Comparison of ENCODE assay signal across 22 cellular contexts in genomic region chr10:92598321-92598720, GRCh38. TPM values are rescaled to one million over a fixed set of nuclear protein-coding genes. Genes with fewer than 3 reads are reported as not detected.
DNase-seq lines count a peak whose midpoint lies in the region; ATAC-seq lines count a peak whose summit lies in the region.
"Had no signal": no experiment of that assay in that cellular context is flagged by ENCODE, and none has a peak within 500 bp of the region (broad histone marks: within the 10 kb centered on the region; RNA-seq: fewer than 3 reads in every experiment).

No MANE protein-coding gene starts in this region.

- no peaks in the 10 kb centered on the region for H3K27me3 Mint-ChIP-seq in activated T-cell treated with anti-CD3 and anti-CD28 coated beads, Interleukin-2, amount 50 U/mL, for 72 hours (ENCODE audit: low read depth)
- no peaks in the 10 kb centered on the region for H3K27me3 Mint-ChIP-seq in activated T-cell treated with anti-CD3 and anti-CD28 coated beads, Interleukin-2, amount 50 U/mL, for 4 hours (ENCODE audit: low read depth)
- no peaks in the 10 kb centered on the region for H3K27me3 Mint-ChIP-seq in dendritic cell treated with granulocyte-macrophage colony-stimulating factor and Interleukin-4, amounts not matched to agents 40 ng/mL and 50 ng/mL, for 4 days
- H3K27me3 Mint-ChIP-seq in immature natural killer cell (ENCODE audit: low read depth in 3 of 3): peaks cover 0 to 2% (median 2%) of the 10 kb centered on the region in 3 donors
- H3K27me3 Mint-ChIP-seq: natural killer cell treated with Interleukin-12 subunit alpha and Interleukin-12 subunit beta and Interleukin-15 and Interleukin-18, amount 100 ng/mL, for 72 hours had no signal

- H3K27ac Mint-ChIP-seq in activated T-cell treated with anti-CD3 and anti-CD28 coated beads, Interleukin-2, amount 50 U/mL, for 72 hours: peak overlapping the region; percentile 46
- H3K27ac Mint-ChIP-seq in dendritic cell treated with granulocyte-macrophage colony-stimulating factor and Interleukin-4, amounts not matched to agents 40 ng/mL and 50 ng/mL, for 4 days: peak overlapping the region; percentile 18
- no peak overlapping the region for H3K27ac Mint-ChIP-seq in immature natural killer cell
- H3K27ac Mint-ChIP-seq: activated naive CD4-positive, alpha-beta T cell treated with anti-CD3 and anti-CD28 coated beads, Interleukin-2, amount 50 U/mL, for 72 hours; natural killer cell treated with Interleukin-12 subunit alpha and Interleukin-12 subunit beta and Interleukin-15 and Interleukin-18, amount 100 ng/mL, for 72 hours had no signal

- no peak for ATAC-seq in activated T-cell treated with anti-CD3 and anti-CD28 coated beads, Interleukin-2, amount 50 U/mL, for 72 hours (replicated peaks in 1 of 2)
- ATAC-seq in activated T-cell treated with anti-CD3 and anti-CD28 coated beads, Interleukin-2, amount 50 U/mL, for 4 hours: no peak
- ATAC-seq in HG03159 (IDR thresholded peaks at IDR 0.05; ENCODE audit: unreplicated experiment): no peak
- ATAC-seq: activated naive CD4-positive, alpha-beta T cell treated with anti-CD3 and anti-CD28 coated beads, Interleukin-2, amount 50 U/mL, for 72 hours; natural killer cell treated with Interleukin-12 subunit alpha and Interleukin-12 subunit beta and Interleukin-15 and Interleukin-18, amount 100 ng/mL, for 72 hours; Right ventricle myocardium inferior; upper lobe of right lung had no signal

- H3K4me3 Mint-ChIP-seq in activated T-cell treated with anti-CD3 and anti-CD28 coated beads, Interleukin-2, amount 50 U/mL, for 72 hours: no peak overlapping the region
- no peak overlapping the region for H3K4me3 Mint-ChIP-seq in activated T-cell treated with anti-CD3 and anti-CD28 coated beads, Interleukin-2, amount 50 U/mL, for 4 hours
- H3K4me3 Mint-ChIP-seq in dendritic cell treated with granulocyte-macrophage colony-stimulating factor and Interleukin-4, amounts not matched to agents 40 ng/mL and 50 ng/mL, for 4 days: no peak overlapping the region
- H3K4me3 Mint-ChIP-seq in immature natural killer cell: no peak overlapping the region
- H3K4me3 Mint-ChIP-seq: natural killer cell treated with Interleukin-12 subunit alpha and Interleukin-12 subunit beta and Interleukin-15 and Interleukin-18, amount 100 ng/mL, for 72 hours had no signal

- H3K9me3 Mint-ChIP-seq in activated T-cell treated with anti-CD3 and anti-CD28 coated beads, Interleukin-2, amount 50 U/mL, for 72 hours: no peaks in the 10 kb centered on the region
- no peaks in the 10 kb centered on the region for H3K9me3 Mint-ChIP-seq in activated T-cell treated with anti-CD3 and anti-CD28 coated beads, Interleukin-2, amount 50 U/mL, for 4 hours
- H3K9me3 Mint-ChIP-seq in dendritic cell treated with granulocyte-macrophage colony-stimulating factor and Interleukin-4, amounts not matched to agents 40 ng/mL and 50 ng/mL, for 4 days: no peaks in the 10 kb centered on the region
- H3K9me3 Mint-ChIP-seq in immature natural killer cell: no peaks in the 10 kb centered on the region
- H3K9me3 Mint-ChIP-seq: activated naive CD4-positive, alpha-beta T cell treated with anti-CD3 and anti-CD28 coated beads, Interleukin-2, amount 50 U/mL, for 72 hours; activated T-helper 1 cell treated with anti-CD3 and anti-CD28 coated beads, Interleukin-12 subunit alpha, Interleukin-12 subunit beta, Interleukin-2, Interleukin-4 antibody, amounts not matched to agents 30 ng/mL and 10 ng/mL and 1 ng/mL, durations not matched to agents 14 hours and 24 hours and 36 hours; natural killer cell treated with Interleukin-12 subunit alpha and Interleukin-12 subunit beta and Interleukin-15 and Interleukin-18, amount 100 ng/mL, for 72 hours had no signal

- no peak for DNase-seq in activated T-cell treated with anti-CD3 and anti-CD28 coated beads, Interleukin-2, amount 50 U/mL, for 72 hours
- no peak for DNase-seq in activated T-cell treated with anti-CD3 and anti-CD28 coated beads, Interleukin-2, amount 50 U/mL, for 4 hours
- DNase-seq in RPMI7951 (ENCODE audit: low read depth) (peak; percentile 29), DMS153 treated with DMSO at 0.1 percent for 48 hours (lab: John Stamatoyannopoulos, UW; ENCODE audit: unreplicated experiment) (no peak), immature natural killer cell (no peak)
- no peak for DNase-seq in NK-92 treated with Interleukin-12 subunit alpha and Interleukin-12 subunit beta, amount 100 ng/mL, for 24 hours (lab: John Stamatoyannopoulos, UW)
- DNase-seq: activated CD4-positive, CD25-positive, alpha-beta regulatory T cell treated with anti-CD3 and anti-CD28 coated beads, Interleukin-2, amount 50 U/mL, for 72 hours; caudate nucleus; HCEC 1CT; left ventricle myocardium inferior; NCI-H2081; NCI-H446; small intestine; stimulated activated CD4-positive, alpha-beta T cell treated with anti-CD3 and anti-CD28 coated beads, Interleukin-1b, Interleukin-23, amount 100 ng/mL, for 48 hours; upper lobe of right lung had no signal

- intact Hi-C loops in dendritic cell treated with granulocyte-macrophage colony-stimulating factor and Interleukin-4, amounts not matched to agents 40 ng/mL and 50 ng/mL, for 4 days (cut with micrococcal nuclease): loop anchor here (10.0 kb wide), 2 partner anchors 156 to 246 kb away; partner anchors contain the start of gene EXOC6

- peaks cover 2 to 16% of the 10 kb centered on the region in 2 donors for H3K36me3 Mint-ChIP-seq in activated T-cell treated with anti-CD3 and anti-CD28 coated beads, Interleukin-2, amount 50 U/mL, for 72 hours (ENCODE audit: insufficient read depth in 2 of 2)
- no peaks in the 10 kb centered on the region for H3K36me3 Mint-ChIP-seq in activated T-cell treated with anti-CD3 and anti-CD28 coated beads, Interleukin-2, amount 50 U/mL, for 4 hours (ENCODE audit: insufficient read depth)
- peaks cover 1% of the 10 kb centered on the region for H3K36me3 Mint-ChIP-seq in dendritic cell treated with granulocyte-macrophage colony-stimulating factor and Interleukin-4, amounts not matched to agents 40 ng/mL and 50 ng/mL, for 4 days (ENCODE audit: low read depth)
- H3K36me3 Mint-ChIP-seq in immature natural killer cell: no peaks in the 10 kb centered on the region
- H3K36me3 Mint-ChIP-seq: natural killer cell treated with Interleukin-12 subunit alpha and Interleukin-12 subunit beta and Interleukin-15 and Interleukin-18, amount 100 ng/mL, for 72 hours had no signal

- peaks cover 70% of the 10 kb centered on the region for H3K4me1 Mint-ChIP-seq in activated T-cell treated with anti-CD3 and anti-CD28 coated beads, Interleukin-2, amount 50 U/mL, for 72 hours (ENCODE audit: low read depth)
- H3K4me1 Mint-ChIP-seq in activated T-cell treated with anti-CD3 and anti-CD28 coated beads, Interleukin-2, amount 50 U/mL, for 4 hours (ENCODE audit: low read depth): peaks cover 30% of the 10 kb centered on the region
- H3K4me1 Mint-ChIP-seq in dendritic cell treated with granulocyte-macrophage colony-stimulating factor and Interleukin-4, amounts not matched to agents 40 ng/mL and 50 ng/mL, for 4 days (ENCODE audit: low read depth): peaks cover 27% of the 10 kb centered on the region
- H3K4me1 Mint-ChIP-seq in immature natural killer cell: peaks cover 13 to 23% of the 10 kb centered on the region in 2 donors

RNA-seq across cellular contexts. Expression of gene KIF11, which starts 5.4 kb away (rescaled TPM):
- total RNA-seq in activated T-cell treated with anti-CD3 and anti-CD28 coated beads, Interleukin-2, amount 50 U/mL, for 72 hours: 10 to 100 TPM; 51.4 to 56.7 TPM
- total RNA-seq in activated T-cell treated with anti-CD3 and anti-CD28 coated beads, Interleukin-2, amount 50 U/mL, for 4 hours: 1 to 10 TPM; 4.6 to 6.3 (median 5.8) TPM
- total RNA-seq in RPMI7951 (2014; rRNA removed; shearing (Covaris generic)): 58.1 and 66.2 TPM in 2 replicates
- polyA plus RNA-seq in immature natural killer cell: 1 to 10 TPM in 2 of 3 donors, under 1 TPM in 1; 0.55 to 2.0 (median 1.4) TPM
- total RNA-seq: ascending aorta had no signal

RNA-seq across cellular contexts. Expression of gene IDE, which starts 24.4 kb away (rescaled TPM):
- total RNA-seq in activated T-cell treated with anti-CD3 and anti-CD28 coated beads, Interleukin-2, amount 50 U/mL, for 72 hours: 10 to 100 TPM; 23.3 to 23.5 TPM
- 10 to 100 TPM; 45.7 to 48.8 (median 47.4) TPM for total RNA-seq in activated T-cell treated with anti-CD3 and anti-CD28 coated beads, Interleukin-2, amount 50 U/mL, for 4 hours
- total RNA-seq in RPMI7951 (2014; rRNA removed; shearing (Covaris generic)): 11.2 and 13.9 TPM in 2 replicates
- polyA plus RNA-seq in immature natural killer cell: 10 to 100 TPM in 2 of 3 donors, 1 to 10 TPM in 1; 8.3 to 18.2 (median 14.1) TPM

Comparison
In these comparisons a context has a peak if more than half of its experiments do, and no peak if none do; other contexts are left out.
1. H3K27ac Mint-ChIP-seq: peak in activated T-cell treated with anti-CD3 and anti-CD28 coated beads, Interleukin-2, amount 50 U/mL, for 72 hours (single experiment) and dendritic cell treated with granulocyte-macrophage colony-stimulating factor and Interleukin-4, amounts not matched to agents 40 ng/mL and 50 ng/mL, for 4 days (single experiment); none in immature natural killer cell (0 of 6).